2 cellular contexts compared by ENCODE assay signal in the genomic region with DNA sequence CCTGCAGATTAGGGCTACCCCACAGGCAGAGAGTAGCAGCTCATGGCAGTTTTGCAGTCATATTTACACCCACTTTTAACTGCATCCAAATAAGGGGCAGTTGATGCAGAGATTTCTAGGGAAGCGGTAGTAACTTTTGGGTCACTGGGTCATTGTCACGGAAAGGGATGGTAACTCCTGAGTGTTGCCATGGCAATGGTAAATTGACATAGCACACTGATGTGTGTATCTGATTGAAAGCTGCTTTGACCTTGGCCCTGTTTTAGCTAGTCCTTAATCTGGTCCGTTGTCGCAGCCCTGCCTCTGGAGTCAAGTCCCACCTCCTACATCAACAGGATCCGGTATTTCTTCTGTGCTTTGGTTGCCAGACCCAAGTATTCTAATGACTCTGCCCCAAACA.
TF ChIP-seq lines count a peak whose summit lies in the region.

No MANE protein-coding gene starts in this region.

TF ChIP-seq in HepG2, 621 proteins besides CTCF, POLR2A, EP300 and RAD21:
- TF ChIP-seq RFX1 (IDR thresholded peaks at IDR 0.05), result peak; percentile 10; the same call in 1 of the 2 replicates
- TF ChIP-seq FOXP1 (IDR thresholded peaks at IDR 0.05), result no peak
- no peak for TF ChIP-seq FOXP1 (CRISPR knock-in tag; IDR thresholded peaks at IDR 0.05)

TF ChIP-seq in K562, 482 proteins besides CTCF, POLR2A, EP300 and RAD21 (continued from another document):
- no peak for TF ChIP-seq TEAD1 (CRISPR knock-in tag; IDR thresholded peaks at IDR 0.05)
- TF ChIP-seq, protein P1, sequence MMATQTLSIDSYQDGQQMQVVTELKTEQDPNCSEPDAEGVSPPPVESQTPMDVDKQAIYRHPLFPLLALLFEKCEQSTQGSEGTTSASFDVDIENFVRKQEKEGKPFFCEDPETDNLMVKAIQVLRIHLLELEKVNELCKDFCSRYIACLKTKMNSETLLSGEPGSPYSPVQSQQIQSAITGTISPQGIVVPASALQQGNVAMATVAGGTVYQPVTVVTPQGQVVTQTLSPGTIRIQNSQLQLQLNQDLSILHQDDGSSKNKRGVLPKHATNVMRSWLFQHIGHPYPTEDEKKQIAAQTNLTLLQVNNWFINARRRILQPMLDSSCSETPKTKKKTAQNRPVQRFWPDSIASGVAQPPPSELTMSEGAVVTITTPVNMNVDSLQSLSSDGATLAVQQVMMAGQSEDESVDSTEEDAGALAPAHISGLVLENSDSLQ (IDR thresholded peaks at IDR 0.05), result peak; percentile 44; the same call in 1 of the 2 replicates
- TF ChIP-seq, protein P2, sequence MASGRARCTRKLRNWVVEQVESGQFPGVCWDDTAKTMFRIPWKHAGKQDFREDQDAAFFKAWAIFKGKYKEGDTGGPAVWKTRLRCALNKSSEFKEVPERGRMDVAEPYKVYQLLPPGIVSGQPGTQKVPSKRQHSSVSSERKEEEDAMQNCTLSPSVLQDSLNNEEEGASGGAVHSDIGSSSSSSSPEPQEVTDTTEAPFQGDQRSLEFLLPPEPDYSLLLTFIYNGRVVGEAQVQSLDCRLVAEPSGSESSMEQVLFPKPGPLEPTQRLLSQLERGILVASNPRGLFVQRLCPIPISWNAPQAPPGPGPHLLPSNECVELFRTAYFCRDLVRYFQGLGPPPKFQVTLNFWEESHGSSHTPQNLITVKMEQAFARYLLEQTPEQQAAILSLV (tag; IDR thresholded peaks at IDR 0.05), result no peak
- TF ChIP-seq FOXJ2 (tag; IDR thresholded peaks at IDR 0.05), result peak; percentile 70
- TF ChIP-seq RBM22 (IDR thresholded peaks at IDR 0.05; ENCODE audit: low read depth, low read length, poor library complexity, severe bottlenecking), result no peak
